ENCODE assay signal across 8 cellular contexts in the genomic region with DNA sequence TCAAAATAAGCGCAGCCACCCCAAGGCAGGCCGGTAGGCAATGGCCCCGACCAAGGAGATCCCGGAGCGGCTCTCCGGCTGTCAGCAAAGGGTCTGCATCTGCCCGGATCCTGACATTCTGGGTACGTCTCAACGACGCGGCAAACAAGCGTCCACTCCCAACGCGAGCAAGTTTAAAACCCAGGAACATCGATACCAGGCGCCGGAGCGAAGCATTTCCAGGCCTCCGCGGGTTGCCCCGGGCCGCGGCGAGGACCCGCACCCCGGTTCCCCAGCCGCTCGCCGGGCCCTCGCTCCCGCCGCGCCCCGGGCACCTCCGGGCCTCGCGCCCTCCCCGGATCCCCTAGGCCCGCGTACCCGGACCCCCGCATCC. TPM values are rescaled to one million over a fixed set of nuclear protein-coding genes. Genes with fewer than 3 reads are reported as not detected.
DNase-seq lines count a peak whose midpoint lies in the region; ATAC-seq and TF ChIP-seq lines count a peak whose summit lies in the region.

No MANE protein-coding gene starts in this region.

- H3K4me3 ChIP-seq in fibroblast of lung (replicated peaks in 1 of 4; ENCODE audit: control extremely low read depth in 1 of 4, insufficient read depth in 1 of 4, low read depth in 3 of 4, low read length in 4 of 4) (peak overlapping the region; percentile 64 to 86 (median 80)), uterus (peak overlapping the region; percentile 47 to 86)

- H3K9ac ChIP-seq in fibroblast of lung (ENCODE audit: insufficient read depth, low read length) = peak overlapping the region; percentile 79

- H3K27me3 ChIP-seq in fibroblast of lung (ENCODE audit: control insufficient read depth, insufficient read depth, low read length) = no peaks in the 10 kb centered on the region
- H3K27me3 ChIP-seq in uterus = no peaks in the 10 kb centered on the region

- peaks cover 1 to 3% of the 10 kb centered on the region in 2 donors for H3K36me3 Mint-ChIP-seq in activated T-cell treated with anti-CD3 and anti-CD28 coated beads, Interleukin-2, amount 50 U/mL, for 72 hours (ENCODE audit: insufficient read depth in 2 of 2)
- no peaks in the 10 kb centered on the region for H3K36me3 Mint-ChIP-seq in naive B cell

- intact Hi-C loops in uterus (cut with DNase I; ENCODE audit: low total_unique reads) = no loop called here

- no peak for TF ChIP-seq POLR2A in uterus (IDR thresholded peaks at IDR 0.05)

- DNase-seq in activated CD4-positive, CD25-positive, alpha-beta regulatory T cell (lab: John Stamatoyannopoulos, UW) = no peak
- peak; percentile 13 for DNase-seq in NCI-H510A treated with DMSO at 0.1 percent for 48 hours (lab: John Stamatoyannopoulos, UW)
- peak; percentile 20 to 38 for DNase-seq in activated T-cell treated with anti-CD3 and anti-CD28 coated beads, Interleukin-2, amount 50 U/mL, for 72 hours
- DNase-seq in fibroblast of lung (ENCODE audit: low read depth in 2 of 2) = peak; percentile 46 to 55
- peak; percentile 9 for DNase-seq in naive B cell
- DNase-seq in uterus = peak; percentile 25 to 28

- H3K27ac Mint-ChIP-seq in activated T-cell treated with anti-CD3 and anti-CD28 coated beads, Interleukin-2, amount 50 U/mL, for 72 hours = peak overlapping the region; percentile 97
- H3K27ac Mint-ChIP-seq in naive B cell = peak overlapping the region; percentile 81 to 97 (median 88)

- H3K4me1 ChIP-seq in fibroblast of lung (ENCODE audit: control insufficient read depth, extremely low read depth, insufficient read depth, low read length) (peaks cover 7% of the 10 kb centered on the region), uterus (peaks cover 0 to 8% of the 10 kb centered on the region in 2 donors)

- ATAC-seq in activated CD4-positive, CD25-positive, alpha-beta regulatory T cell treated with anti-CD3 and anti-CD28 coated beads, Interleukin-2, amount 50 U/mL, for 24 hours = peak; percentile 16 to 17
- ATAC-seq in HG02798 (IDR thresholded peaks at IDR 0.05; ENCODE audit: poor library complexity, unreplicated experiment) (peak; percentile 20), naive B cell (ENCODE audit: low read depth in 2 of 2) (peak; percentile 37 to 40)
- peak; percentile 10 to 37 for ATAC-seq in activated T-cell treated with anti-CD3 and anti-CD28 coated beads, Interleukin-2, amount 50 U/mL, for 72 hours (replicated peaks in 1 of 2)

- no peaks in the 10 kb centered on the region for H3K36me3 ChIP-seq in fibroblast of lung (ENCODE audit: control insufficient read depth, insufficient read depth, low read length)
- no peaks in the 10 kb centered on the region for H3K36me3 ChIP-seq in uterus

- no peaks in the 10 kb centered on the region for H3K27me3 Mint-ChIP-seq in activated T-cell treated with anti-CD3 and anti-CD28 coated beads, Interleukin-2, amount 50 U/mL, for 72 hours (ENCODE audit: low read depth)
- no peaks in the 10 kb centered on the region for H3K27me3 Mint-ChIP-seq in naive B cell

- peaks cover 31% of the 10 kb centered on the region for H3K4me1 Mint-ChIP-seq in activated T-cell treated with anti-CD3 and anti-CD28 coated beads, Interleukin-2, amount 50 U/mL, for 72 hours (ENCODE audit: low read depth)
- H3K4me1 Mint-ChIP-seq in naive B cell = peaks cover 17 to 31% (median 31%) of the 10 kb centered on the region in 3 donors

- H3K9me3 Mint-ChIP-seq in activated T-cell treated with anti-CD3 and anti-CD28 coated beads, Interleukin-2, amount 50 U/mL, for 72 hours = no peaks in the 10 kb centered on the region
- H3K9me3 Mint-ChIP-seq in naive B cell = no peaks in the 10 kb centered on the region

- H2AFZ ChIP-seq in fibroblast of lung (ENCODE audit: low read length) = peak overlapping the region; percentile 40

- H3K9me3 ChIP-seq in fibroblast of lung (ENCODE audit: control insufficient read depth, insufficient read depth, low read depth, low read length) (no peaks in the 10 kb centered on the region), uterus (no peaks in the 10 kb centered on the region)

- no peaks in the 10 kb centered on the region for H4K20me1 ChIP-seq in fibroblast of lung (ENCODE audit: control insufficient read depth, extremely low read depth, insufficient read depth, low read length)

- peak overlapping the region; percentile 67 for H3K4me2 ChIP-seq in fibroblast of lung (ENCODE audit: extremely low read depth, insufficient read depth, low read length)

- peak overlapping the region; percentile 95 to 96 for H3K4me3 Mint-ChIP-seq in activated T-cell treated with anti-CD3 and anti-CD28 coated beads, Interleukin-2, amount 50 U/mL, for 72 hours
- H3K4me3 Mint-ChIP-seq in naive B cell = peak overlapping the region; percentile 91 to 97 (median 95)

- no peak for TF ChIP-seq CTCF in fibroblast of lung (conservative IDR thresholded peaks at IDR 0.05 in 1 of 2, IDR thresholded peaks at IDR 0.05 in 1 of 2; ENCODE audit: low read depth in 1 of 2, low read length in 2 of 2)
- TF ChIP-seq CTCF in uterus (IDR thresholded peaks at IDR 0.05) = no peak

- H3K27ac ChIP-seq in fibroblast of lung (ENCODE audit: insufficient read depth, low read length) = peak overlapping the region; percentile 77
- H3K27ac ChIP-seq in uterus = peak overlapping the region; percentile 92 to 95

- H3K79me2 ChIP-seq in fibroblast of lung (ENCODE audit: control insufficient read depth, insufficient read depth, low read length) = peaks cover 49% of the 10 kb centered on the region

RNA-seq across cellular contexts. Expression of a gene that starts 0.5 kb away (rescaled TPM):
- total RNA-seq in activated T-cell treated with anti-CD3 and anti-CD28 coated beads, Interleukin-2, amount 50 U/mL, for 72 hours = 10 to 100 TPM; 34.4 to 36.8 TPM
- total RNA-seq in fibroblast of lung = 27.7 and 42.1 TPM in 2 replicates
- 18.3 and 23.2 TPM in 2 replicates for polyA plus RNA-seq in fibroblast of lung
- 19.1 and 19.9 TPM in 2 replicates for polyA plus RNA-seq in fibroblast of lung (2012)
- polyA minus RNA-seq in fibroblast of lung (ENCODE audit: low replicate concordance) = 35.1 and 59.2 TPM in 2 replicates
- 10 to 100 TPM; 13.5 to 24.0 (median 21.2) TPM for polyA plus RNA-seq in naive B cell (ENCODE audit: low read depth in 6 of 6)
- total RNA-seq in uterus = 10 to 100 TPM; 13.1 to 44.8 (median 28.9) TPM

RNA-seq across cellular contexts. Expression of a gene that starts 20.3 kb away (rescaled TPM):
- total RNA-seq in activated T-cell treated with anti-CD3 and anti-CD28 coated beads, Interleukin-2, amount 50 U/mL, for 72 hours = 1 to 10 TPM; 6.7 to 9.0 TPM
- 6.4 and 10.2 TPM in 2 replicates for total RNA-seq in fibroblast of lung
- 20.2 and 21.3 TPM in 2 replicates for polyA plus RNA-seq in fibroblast of lung
- polyA plus RNA-seq in fibroblast of lung (2012) = 13.6 and 13.9 TPM in 2 replicates
- polyA minus RNA-seq in fibroblast of lung (ENCODE audit: low replicate concordance) = 24.1 and 51.5 TPM in 2 replicates
- polyA plus RNA-seq in naive B cell (ENCODE audit: low read depth in 6 of 6) = 10 to 100 TPM in 4 of 6 donors, 1 to 10 TPM in 2; 7.8 to 20.8 (median 11.1) TPM
- total RNA-seq in uterus = 10 to 100 TPM in 3 of 4 donors, 1 to 10 TPM in 1; 5.1 to 23.8 (median 16.5) TPM

RNA-seq across cellular contexts. Expression of a gene that starts 36.6 kb away (rescaled TPM):
- total RNA-seq in activated T-cell treated with anti-CD3 and anti-CD28 coated beads, Interleukin-2, amount 50 U/mL, for 72 hours = 100 to 1,000 TPM in 1 of 2 donors, 10 to 100 TPM in 1; 82.7 to 100 TPM
- total RNA-seq in fibroblast of lung = 75.8 and 105 TPM in 2 replicates
- polyA plus RNA-seq in fibroblast of lung = 109 and 128 TPM in 2 replicates
- polyA plus RNA-seq in fibroblast of lung (2012) = 232 and 280 TPM in 2 replicates
- 104 and 125 TPM in 2 replicates for polyA minus RNA-seq in fibroblast of lung (ENCODE audit: low replicate concordance)
- polyA plus RNA-seq in naive B cell (ENCODE audit: low read depth in 6 of 6) = 100 to 1,000 TPM; 114 to 144 (median 132) TPM
- total RNA-seq in uterus = 100 to 1,000 TPM in 2 of 4 donors, 10 to 100 TPM in 2; 34.2 to 134 (median 91.1) TPM

Comparison
In these comparisons a context has a peak if more than half of its experiments do, and no peak if none do; other contexts are left out.
1. DNase-seq: peak in NCI-H510A treated with DMSO at 0.1 percent for 48 hours (single experiment), activated T-cell treated with anti-CD3 and anti-CD28 coated beads, Interleukin-2, amount 50 U/mL, for 72 hours (2 of 2), fibroblast of lung (2 of 2), naive B cell (single experiment) and uterus (2 of 2); none in activated CD4-positive, CD25-positive, alpha-beta regulatory T cell (0 of 4).
2. Peak in every context shown above with its lines, with median percentiles within 50 percentile points of each other: ATAC-seq.